8 cellular contexts compared by ENCODE assay signal in genomic region chr2:234257859-234258561, GRCh38.
DNase-seq lines count a peak whose midpoint lies in the region; ATAC-seq lines count a peak whose summit lies in the region.

No MANE protein-coding gene starts in this region.

- peaks cover 0 to 17% (median 11%) of the 10 kb centered on the region in 10 experiments; a peak in 17 of 20 replicates for H3K4me1 ChIP-seq in BLaER1 treated with 17β-estradiol and CSF1 and Interleukin-3, amounts not matched to agents 10 nM and 100 nM

- H3K27ac ChIP-seq in BLaER1 treated with 17β-estradiol and CSF1 and Interleukin-3, amounts not matched to agents 10 nM and 100 nM = no peak overlapping the region

- H3K27me3 ChIP-seq in BLaER1 treated with 17β-estradiol and CSF1 and Interleukin-3, amounts not matched to agents 10 nM and 100 nM = no peaks in the 10 kb centered on the region

- peak; percentile 97 for DNase-seq in HPDE6-E6E7 (ENCODE audit: extremely low spot score)
- DNase-seq in UCSD-AML1 (lab: John Stamatoyannopoulos, UW; ENCODE audit: unreplicated experiment) = peak; percentile 17
- peak; percentile 86 for DNase-seq in foreskin melanocyte
- DNase-seq in pulmonary artery endothelial cell (ENCODE audit: low read depth, low spot score) = peak; percentile 93
- DNase-seq in Kasumi-1 (lab: John Stamatoyannopoulos, UW) = no peak
- no peak for DNase-seq in medulla oblongata (ENCODE audit: extremely low spot score)

- no peaks in the 10 kb centered on the region for H3K36me3 ChIP-seq in BLaER1 treated with 17β-estradiol and CSF1 and Interleukin-3, amounts not matched to agents 10 nM and 100 nM

- H3K4me3 ChIP-seq in BLaER1 treated with 17β-estradiol and CSF1 and Interleukin-3, amounts not matched to agents 10 nM and 100 nM = no peak overlapping the region

- peak overlapping the region in 8 of 11 experiments; percentile 4 to 68 (median 42); a peak in 13 of 22 replicates for H3K4me2 ChIP-seq in BLaER1 treated with 17β-estradiol and CSF1 and Interleukin-3, amounts not matched to agents 10 nM and 100 nM

- peaks cover 0 to 4% (median 0%) of the 10 kb centered on the region in 11 experiments; a peak in 1 of 22 replicates for H3K9me3 ChIP-seq in BLaER1 treated with 17β-estradiol and CSF1 and Interleukin-3, amounts not matched to agents 10 nM and 100 nM (replicated peaks in 1 of 11)

- no peak for ATAC-seq in GM19324 (IDR thresholded peaks at IDR 0.05; ENCODE audit: low FRiP score, unreplicated experiment)

- H3K9ac ChIP-seq in BLaER1 treated with 17β-estradiol and CSF1 and Interleukin-3, amounts not matched to agents 10 nM and 100 nM = no peak overlapping the region

- H4K20me1 ChIP-seq in BLaER1 treated with 17β-estradiol and CSF1 and Interleukin-3, amounts not matched to agents 10 nM and 100 nM = no peaks in the 10 kb centered on the region

Comparison
In these comparisons a context has a peak if more than half of its experiments do, and no peak if none do; other contexts are left out.
1. DNase-seq: peak in HPDE6-E6E7 (single experiment), UCSD-AML1 (single experiment), foreskin melanocyte (single experiment) and pulmonary artery endothelial cell (single experiment); none in Kasumi-1 (0 of 2) and medulla oblongata (single experiment).